ENCODE assay signal across 16 cellular contexts in the genomic region with DNA sequence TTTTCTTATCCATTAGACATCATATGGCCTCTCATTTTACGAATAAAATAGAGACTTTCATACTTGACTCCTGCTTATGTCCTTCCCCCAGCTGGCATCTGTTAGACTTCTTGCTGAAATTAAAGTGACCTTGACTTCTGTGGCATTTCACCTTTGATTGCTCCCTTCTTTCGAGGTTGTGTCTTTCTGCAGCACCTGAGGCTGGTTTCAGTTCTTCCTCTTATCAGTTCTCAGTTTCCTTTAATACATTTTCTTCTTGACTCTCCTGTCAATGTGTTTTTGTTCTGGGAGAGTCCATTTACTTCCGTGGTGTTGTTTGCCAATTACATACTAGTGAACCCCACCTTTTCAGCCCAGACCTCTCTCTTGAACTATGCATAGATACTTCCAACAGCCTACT.
A peak's percentile ranks its signal among the peaks of the same experiment; 100 is the strongest.
DNase-seq lines count a peak whose midpoint lies in the region; ATAC-seq, FAIRE-seq and TF ChIP-seq lines count a peak whose summit lies in the region.
"Had no signal": no experiment of that assay in that cellular context is flagged by ENCODE, and none has a peak within 500 bp of the region (broad histone marks: within the 10 kb centered on the region; RNA-seq: fewer than 3 reads in every experiment).

No MANE protein-coding gene starts in this region.

- peak overlapping the region; percentile 24 for H3K27ac Mint-ChIP-seq in activated T-helper 17 cell treated with anti-CD3 and anti-CD28 coated beads, Interleukin-2, amount 50 U/mL, for 72 hours

- FAIRE-seq in GM12891 (lab: Jason Lieb, UNC), result peak; percentile 76

- peaks cover 26% of the 10 kb centered on the region for H3K4me1 Mint-ChIP-seq in activated T-helper 17 cell treated with anti-CD3 and anti-CD28 coated beads, Interleukin-2, amount 50 U/mL, for 72 hours

- no peak overlapping the region for H3K4me3 Mint-ChIP-seq in activated T-helper 17 cell treated with anti-CD3 and anti-CD28 coated beads, Interleukin-2, amount 50 U/mL, for 72 hours

- H3K27me3 Mint-ChIP-seq in activated T-helper 17 cell treated with anti-CD3 and anti-CD28 coated beads, Interleukin-2, amount 50 U/mL, for 72 hours, result no peaks in the 10 kb centered on the region

- peaks cover 4% of the 10 kb centered on the region for H3K9me3 Mint-ChIP-seq in activated T-helper 17 cell treated with anti-CD3 and anti-CD28 coated beads, Interleukin-2, amount 50 U/mL, for 72 hours

- TF ChIP-seq POLR2A in GM12891 (IDR thresholded peaks at IDR 0.05; ENCODE audit: low read depth, low read length), result no peak

- DNase-seq in GM12891 (ENCODE audit: insufficient read length, low spot score) (no peak), NCI-H1092 treated with DMSO at 0.1 percent for 48 hours (lab: John Stamatoyannopoulos, UW) (no peak), GM19240 (ENCODE audit: insufficient read length, low spot score) (no peak)
- DNase-seq in stimulated activated naive CD8-positive, alpha-beta T cell treated with anti-CD3 and anti-CD28 coated beads, Interleukin-15, Interleukin-2, amounts not matched to agents 100 U/mL and 50 U/mL, for 24 hours, result no peak
- DNase-seq: activated CD4-positive, alpha-beta T cell treated with anti-CD3 and anti-CD28 coated beads for 1 hour; DMS153; erythroblast; heart left ventricle; left cardiac atrium; MG63; stimulated activated CD8-positive, alpha-beta memory T cell treated with anti-CD3 and anti-CD28 coated beads, Interleukin-4, amount 100 ng/mL, for 48 hours had no signal

- H3K36me3 Mint-ChIP-seq in activated T-helper 17 cell treated with anti-CD3 and anti-CD28 coated beads, Interleukin-2, amount 50 U/mL, for 72 hours (ENCODE audit: low read depth), result peaks cover 100% of the 10 kb centered on the region

- ATAC-seq in GM19438 (IDR thresholded peaks at IDR 0.05; ENCODE audit: low read depth, unreplicated experiment) (peak; percentile 74), HG02852 (IDR thresholded peaks at IDR 0.05; ENCODE audit: unreplicated experiment) (peak; percentile 78), GM19467 (IDR thresholded peaks at IDR 0.05; ENCODE audit: unreplicated experiment) (no peak)
- no peak for ATAC-seq in activated T-helper 17 cell treated with anti-CD3 and anti-CD28 coated beads, Interleukin-2, amount 50 U/mL, for 72 hours (replicated peaks)
- ATAC-seq in stimulated activated naive CD8-positive, alpha-beta T cell treated with anti-CD3 and anti-CD28 coated beads, Interleukin-15, Interleukin-2, amounts not matched to agents 100 U/mL and 50 U/mL, for 24 hours, result no peak
- ATAC-seq: heart left ventricle, left cardiac atrium, SK-N-SH treated with all-trans-retinoic acid at 6 μM for 48 hours had no signal

TF ChIP-seq in GM12891, 5 proteins besides CTCF, POLR2A, EP300 and RAD21:
- TF ChIP-seq PAX5 (IDR thresholded peaks at IDR 0.05; ENCODE audit: insufficient read depth, low read length, severe bottlenecking) (no peak), POLR2AphosphoS5 (IDR thresholded peaks at IDR 0.05; ENCODE audit: low read depth, low read length) (no peak), POU2F2 (IDR thresholded peaks at IDR 0.05; ENCODE audit: low read depth, low read length) (no peak), TAF1 (IDR thresholded peaks at IDR 0.05; ENCODE audit: low read depth, low read length) (no peak), SPI1 (IDR thresholded peaks at IDR 0.05; ENCODE audit: low read depth, low read length) (peak; percentile 67)

Comparison
In these comparisons a context has a peak if more than half of its experiments do, and no peak if none do; other contexts are left out.
1. ATAC-seq: peak in GM19438 (single experiment) and HG02852 (single experiment); none in activated T-helper 17 cell treated with anti-CD3 and anti-CD28 coated beads, Interleukin-2, amount 50 U/mL, for 72 hours (single experiment), GM19467 (single experiment) and stimulated activated naive CD8-positive, alpha-beta T cell treated with anti-CD3 and anti-CD28 coated beads, Interleukin-15, Interleukin-2, amounts not matched to agents 100 U/mL and 50 U/mL, for 24 hours (single experiment).